8 cellular contexts compared by ENCODE assay signal in the genomic region with DNA sequence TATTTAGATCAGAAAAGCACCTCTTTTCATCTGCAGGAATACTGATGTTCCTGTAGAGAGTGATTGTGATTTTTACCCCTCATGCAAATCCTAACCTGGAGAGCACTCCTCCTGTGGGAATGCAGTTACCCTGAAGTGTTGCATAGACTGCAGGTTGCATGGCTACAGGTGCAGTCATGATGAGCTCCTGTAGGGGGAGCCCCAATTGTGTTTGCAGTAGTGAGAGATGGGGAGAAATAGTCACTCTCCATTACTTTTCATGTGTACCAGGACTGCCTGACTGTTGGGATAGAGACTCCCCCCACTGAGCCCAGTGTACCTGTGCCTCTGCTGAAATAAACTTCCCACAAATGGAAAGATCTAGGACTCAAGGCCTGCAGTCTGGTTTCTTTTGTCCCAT.
DNase-seq lines count a peak whose midpoint lies in the region; ATAC-seq, FAIRE-seq and TF ChIP-seq lines count a peak whose summit lies in the region.

No MANE protein-coding gene starts in this region.

- no peaks in the 10 kb centered on the region for H3K36me3 ChIP-seq in OCI-LY3 (replicated peaks; ENCODE audit: low read depth, low read length)

- DNase-seq in CD14-positive monocyte (ENCODE audit: low spot score) (no peak), epithelial cell of proximal tubule (ENCODE audit: low read depth) (no peak), retinal pigment epithelial cell (ENCODE audit: low read depth) (no peak), HTR-8/SVneo (ENCODE audit: insufficient read length, low spot score) (no peak)
- DNase-seq in effector memory CD8-positive, alpha-beta T cell = no peak

- no peak overlapping the region for H3K4me3 Mint-ChIP-seq in CD14-positive monocyte
- no peak overlapping the region for H3K4me3 Mint-ChIP-seq in effector memory CD8-positive, alpha-beta T cell

- peaks cover 0 to 3% (median 2%) of the 10 kb centered on the region in 3 donors for H3K27me3 Mint-ChIP-seq in CD14-positive monocyte (ENCODE audit: low read depth in 3 of 3)
- no peaks in the 10 kb centered on the region for H3K27me3 Mint-ChIP-seq in effector memory CD8-positive, alpha-beta T cell

- intact Hi-C loops in CD14-positive monocyte (cut with micrococcal nuclease) = no loop called here

- no peak overlapping the region for H3K4me2 ChIP-seq in OCI-LY3 (ENCODE audit: low read length)

- ATAC-seq in GM18505 (IDR thresholded peaks at IDR 0.05; ENCODE audit: unreplicated experiment) (peak; percentile 80), HG02870 (IDR thresholded peaks at IDR 0.05; ENCODE audit: unreplicated experiment) (peak; percentile 61)
- ATAC-seq in effector memory CD8-positive, alpha-beta T cell (replicated peaks) = no peak

- H3K4me1 ChIP-seq in OCI-LY3 (ENCODE audit: low read length) = no peaks in the 10 kb centered on the region

- H3K4me1 Mint-ChIP-seq in CD14-positive monocyte = no peaks in the 10 kb centered on the region
- no peaks in the 10 kb centered on the region for H3K4me1 Mint-ChIP-seq in effector memory CD8-positive, alpha-beta T cell (ENCODE audit: low read depth in 2 of 2)

- no peaks in the 10 kb centered on the region for H3K27me3 ChIP-seq in OCI-LY3 (ENCODE audit: low read depth, low read length)

- H3K27ac Mint-ChIP-seq in CD14-positive monocyte = no peak overlapping the region
- no peak overlapping the region for H3K27ac Mint-ChIP-seq in effector memory CD8-positive, alpha-beta T cell

- TF ChIP-seq POLR2A in GM18505 (IDR thresholded peaks at IDR 0.05; ENCODE audit: borderline replicate concordance, extremely low read depth, insufficient read depth, insufficient read length) = no peak

- no peaks in the 10 kb centered on the region for H3K79me2 ChIP-seq in OCI-LY3 (ENCODE audit: low read length)

- peaks cover 0 to 2% (median 0%) of the 10 kb centered on the region in 7 donors for H3K9me3 Mint-ChIP-seq in CD14-positive monocyte
- peaks cover 0 to 4% of the 10 kb centered on the region in 2 donors for H3K9me3 Mint-ChIP-seq in effector memory CD8-positive, alpha-beta T cell

- peak; percentile 62 for TF ChIP-seq CTCF in CD14-positive monocyte (IDR thresholded peaks at IDR 0.05)
- peak; percentile 80 for TF ChIP-seq CTCF in OCI-LY3 (IDR thresholded peaks at IDR 0.05; ENCODE audit: low read depth, low read length)
- TF ChIP-seq CTCF in epithelial cell of proximal tubule (conservative IDR thresholded peaks at IDR 0.05; ENCODE audit: low read depth, low read length) = peak; percentile 73
- TF ChIP-seq CTCF in retinal pigment epithelial cell (conservative IDR thresholded peaks at IDR 0.05; ENCODE audit: low read depth, low read length) = peak; percentile 86

- H3K4me3 ChIP-seq in OCI-LY3 (ENCODE audit: low read length) = no peak overlapping the region
- no peak overlapping the region for H3K4me3 ChIP-seq in epithelial cell of proximal tubule (ENCODE audit: low read depth, low read length)
- no peak overlapping the region for H3K4me3 ChIP-seq in retinal pigment epithelial cell (ENCODE audit: low read length)

- no peaks in the 10 kb centered on the region for H3K9me3 ChIP-seq in OCI-LY3 (ENCODE audit: insufficient read depth, low read length)

- H4K20me1 ChIP-seq in OCI-LY3 (ENCODE audit: insufficient read depth, low read length) = no peaks in the 10 kb centered on the region

- H3K9ac ChIP-seq in OCI-LY3 (ENCODE audit: low read length) = no peak overlapping the region

- H3K27ac ChIP-seq in OCI-LY3 (ENCODE audit: low read length) = no peak overlapping the region

- 0 out of 2 replicates have a peak overlapping the region, but pooled peaks have one; percentile 65 for H2AFZ ChIP-seq in OCI-LY3 (ENCODE audit: low read depth, low read length)

- no peak for FAIRE-seq in HTR-8/SVneo (lab: Jason Lieb, UNC)

- no peaks in the 10 kb centered on the region for H3K36me3 Mint-ChIP-seq in CD14-positive monocyte
- H3K36me3 Mint-ChIP-seq in effector memory CD8-positive, alpha-beta T cell (ENCODE audit: insufficient read depth) = no peaks in the 10 kb centered on the region
